24 cellular contexts compared by ENCODE assay signal in genomic region chr2:173107629-173108022, GRCh38.
"Had no signal": no experiment of that assay in that cellular context is flagged by ENCODE, and none has a peak within 500 bp of the region (broad histone marks: within the 10 kb centered on the region; RNA-seq: fewer than 3 reads in every experiment).

No MANE protein-coding gene starts in this region.

- ATAC-seq: body of pancreas, esophagus mucosa, left colon, lower lobe of right lung, natural killer cell, T-cell, upper lobe of right lung had no signal

- H3K4me3 Mint-ChIP-seq: activated CD4-positive, alpha-beta memory T cell treated with anti-CD3 and anti-CD28 coated beads, Interleukin-2, amount 10 ng/mL, durations not matched to agents 7 days and 5 days; activated CD4-positive, alpha-beta T cell treated with anti-CD3 and anti-CD28 coated beads, Interleukin-2, amount 10 ng/mL, durations not matched to agents 24 days and 14 days; activated naive CD4-positive, alpha-beta T cell treated with anti-CD3 and anti-CD28 coated beads, Interleukin-2, amount 10 ng/mL, durations not matched to agents 7 days and 5 days; activated T-cell treated with anti-CD3 and anti-CD28 coated beads, Interleukin-2, amount 50 U/mL, for 72 hours; natural killer cell; stimulated activated naive CD8-positive, alpha-beta T cell treated with anti-CD3 and anti-CD28 coated beads, Interleukin-15, Interleukin-2, amounts not matched to agents 100 ng/mL and 50 ng/mL, for 24 hours; T-cell; T-helper 2 cell treated with Interferon-gamma antibody and Interleukin-4, amounts not matched to agents 5 μg/mL and 100 μg/mL, for 36 hours had no signal

- H3K27ac Mint-ChIP-seq: activated CD4-positive, alpha-beta memory T cell treated with anti-CD3 and anti-CD28 coated beads, Interleukin-2, amount 10 ng/mL, durations not matched to agents 7 days and 5 days; activated CD4-positive, alpha-beta T cell treated with anti-CD3 and anti-CD28 coated beads, Interleukin-2, amount 10 ng/mL, durations not matched to agents 24 days and 14 days; activated naive CD4-positive, alpha-beta T cell treated with anti-CD3 and anti-CD28 coated beads, Interleukin-2, amount 10 ng/mL, durations not matched to agents 7 days and 5 days; activated T-cell treated with anti-CD3 and anti-CD28 coated beads, Interleukin-2, amount 50 U/mL, for 72 hours; natural killer cell; progenitor cell of endocrine pancreas; stimulated activated naive CD8-positive, alpha-beta T cell treated with anti-CD3 and anti-CD28 coated beads, Interleukin-15, Interleukin-2, amounts not matched to agents 100 ng/mL and 50 ng/mL, for 24 hours; T-cell; T-helper 2 cell treated with Interferon-gamma antibody and Interleukin-4, amounts not matched to agents 5 μg/mL and 100 μg/mL, for 36 hours had no signal

- H3K27me3 Mint-ChIP-seq: progenitor cell of endocrine pancreas had no signal

- H3K9me3 Mint-ChIP-seq: activated CD4-positive, alpha-beta memory T cell treated with anti-CD3 and anti-CD28 coated beads, Interleukin-2, amount 10 ng/mL, durations not matched to agents 7 days and 5 days; activated naive CD4-positive, alpha-beta T cell treated with anti-CD3 and anti-CD28 coated beads, Interleukin-2, amount 10 ng/mL, durations not matched to agents 7 days and 5 days; natural killer cell; stimulated activated naive CD8-positive, alpha-beta T cell treated with anti-CD3 and anti-CD28 coated beads, Interleukin-15, Interleukin-2, amounts not matched to agents 100 ng/mL and 50 ng/mL, for 24 hours had no signal

- H3K9me3 ChIP-seq: body of pancreas, lower lobe of right lung, thyroid gland, upper lobe of right lung had no signal

- H3K36me3 Mint-ChIP-seq: activated naive CD4-positive, alpha-beta T cell treated with anti-CD3 and anti-CD28 coated beads, Interleukin-2, amount 10 ng/mL, durations not matched to agents 7 days and 5 days; natural killer cell; T-cell had no signal

- DNase-seq: activated CD4-positive, alpha-beta memory T cell treated with anti-CD3 and anti-CD28 coated beads, Interleukin-2, amount 10 ng/mL, durations not matched to agents 7 days and 5 days; activated CD4-positive, alpha-beta T cell treated with anti-CD3 and anti-CD28 coated beads, Interleukin-2, amount 10 ng/mL, durations not matched to agents 24 days and 14 days; activated effector memory CD4-positive, alpha-beta T cell treated with Interleukin-2 at 50 U/mL for 16 hours; activated naive CD4-positive, alpha-beta T cell treated with anti-CD3 and anti-CD28 coated beads, Interleukin-2, amount 10 ng/mL, durations not matched to agents 7 days and 5 days; activated T-cell treated with anti-CD3 and anti-CD28 coated beads, Interleukin-2, amount 50 U/mL, for 72 hours; amygdala; body of pancreas; caudate nucleus; effector memory CD4-positive, alpha-beta T cell; head of caudate nucleus; islet precursor cell; left colon; lower lobe of right lung; midbrain; natural killer cell; stimulated activated CD4-positive, alpha-beta T cell treated with anti-CD3 and anti-CD28 coated beads, Interleukin-12 subunit alpha, Interleukin-12 subunit beta, amount 100 ng/mL, for 4 hours; substantia nigra; T-cell; thyroid gland; upper lobe of right lung had no signal

- H3K27me3 ChIP-seq: body of pancreas, thyroid gland, upper lobe of right lung had no signal

- H3K4me3 ChIP-seq: body of pancreas, lower lobe of right lung, thyroid gland, upper lobe of right lung had no signal

- H3K4me1 Mint-ChIP-seq: activated naive CD4-positive, alpha-beta T cell treated with anti-CD3 and anti-CD28 coated beads, Interleukin-2, amount 10 ng/mL, durations not matched to agents 7 days and 5 days; natural killer cell had no signal

- H3K27ac ChIP-seq: body of pancreas, lower lobe of right lung, thyroid gland, upper lobe of right lung had no signal

- H3K36me3 ChIP-seq: lower lobe of right lung, thyroid gland, upper lobe of right lung had no signal
